ENCODE assay signal across 9 cellular contexts in the genomic region with DNA sequence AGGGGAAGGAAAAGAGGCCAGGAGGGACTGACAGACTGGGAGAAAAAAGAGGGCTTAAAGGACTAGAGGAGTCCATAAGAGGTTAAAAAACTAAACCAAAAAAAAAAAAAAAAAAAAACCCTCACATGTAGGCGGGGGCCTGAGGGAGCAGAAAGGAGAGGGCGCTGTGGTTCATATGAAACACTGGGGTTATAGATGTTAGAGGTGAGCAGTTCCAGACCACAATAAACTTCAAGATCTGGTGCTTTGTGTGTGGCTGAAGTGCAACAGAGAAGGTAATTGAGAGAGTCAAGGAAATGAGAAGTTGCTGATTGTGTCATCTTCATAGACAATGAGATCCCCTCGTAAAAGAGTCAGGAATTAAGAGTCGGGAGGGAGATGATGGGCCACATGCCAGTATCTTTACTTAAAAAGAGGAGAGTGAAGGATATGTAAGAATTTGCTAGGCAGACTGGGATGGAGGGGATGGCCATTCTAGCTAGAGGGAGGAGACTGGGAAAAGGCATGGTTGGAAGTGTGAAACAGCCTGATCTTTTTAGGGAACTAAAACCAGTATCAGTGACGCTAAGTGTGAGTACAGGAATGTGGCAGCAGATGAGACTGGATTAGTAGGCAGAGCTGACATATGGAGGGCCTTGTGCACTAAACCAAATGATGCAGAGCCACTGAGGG. TPM values are rescaled to one million over a fixed set of nuclear protein-coding genes. Genes with fewer than 3 reads are reported as not detected.
DNase-seq lines count a peak whose midpoint lies in the region; ATAC-seq and FAIRE-seq lines count a peak whose summit lies in the region.
"Had no signal": no experiment of that assay in that cellular context is flagged by ENCODE, and none has a peak within 500 bp of the region (broad histone marks: within the 10 kb centered on the region; RNA-seq: fewer than 3 reads in every experiment).

No MANE protein-coding gene starts in this region.

- no peaks in the 10 kb centered on the region for H3K27me3 Mint-ChIP-seq in activated T-cell treated with anti-CD3 and anti-CD28 coated beads, Interleukin-2, amount 50 U/mL, for 4 hours (ENCODE audit: low read depth)
- H3K27me3 Mint-ChIP-seq: B cell had no signal

- H3K4me1 Mint-ChIP-seq in activated T-cell treated with anti-CD3 and anti-CD28 coated beads, Interleukin-2, amount 50 U/mL, for 4 hours (ENCODE audit: low read depth) = peaks cover 15% of the 10 kb centered on the region
- H3K4me1 Mint-ChIP-seq in stimulated activated effector memory CD8-positive, alpha-beta T cell treated with anti-CD3 and anti-CD28 coated beads, Interleukin-12 subunit alpha, Interleukin-12 subunit beta, amount 100 ng/mL, for 72 hours = peaks cover 26% of the 10 kb centered on the region

- peak; percentile 82 to 84 for ATAC-seq in activated T-cell treated with anti-CD3 and anti-CD28 coated beads, Interleukin-2, amount 50 U/mL, for 4 hours
- ATAC-seq in HG03039 (IDR thresholded peaks at IDR 0.05; ENCODE audit: unreplicated experiment) (peak; percentile 49), HG03025 (IDR thresholded peaks at IDR 0.05; ENCODE audit: low FRiP score, unreplicated experiment) (no peak)
- peak; percentile 99 for ATAC-seq in stimulated activated effector memory CD8-positive, alpha-beta T cell treated with anti-CD3 and anti-CD28 coated beads, Interleukin-12 subunit alpha, Interleukin-12 subunit beta, amount 100 ng/mL, for 72 hours

- H3K36me3 Mint-ChIP-seq in activated T-cell treated with anti-CD3 and anti-CD28 coated beads, Interleukin-2, amount 50 U/mL, for 4 hours (ENCODE audit: insufficient read depth) = no peaks in the 10 kb centered on the region
- H3K36me3 Mint-ChIP-seq in stimulated activated effector memory CD8-positive, alpha-beta T cell treated with anti-CD3 and anti-CD28 coated beads, Interleukin-12 subunit alpha, Interleukin-12 subunit beta, amount 100 ng/mL, for 72 hours = peaks cover 5% of the 10 kb centered on the region

- DNase-seq in activated T-cell treated with anti-CD3 and anti-CD28 coated beads, Interleukin-2, amount 50 U/mL, for 4 hours = no peak
- DNase-seq in activated T-cell treated with anti-CD3 and anti-CD28 coated beads, Interleukin-2, amount 50 U/mL, for 1 hour = no peak
- DNase-seq in activated CD4-positive, alpha-beta T cell treated with anti-CD3 and anti-CD28 coated beads, Interleukin-2, amount 50 U/mL, for 1 hour = peak; percentile 20
- peak in 1 of 2 donors; percentile 47 for DNase-seq in stimulated activated effector memory CD8-positive, alpha-beta T cell treated with anti-CD3 and anti-CD28 coated beads, Interleukin-12 subunit alpha, Interleukin-12 subunit beta, amount 100 ng/mL, for 72 hours (ENCODE audit: low spot score in 2 of 2)
- no peak for DNase-seq in RCC 7860 (ENCODE audit: low spot score)
- no peak for DNase-seq in HPDE6-E6E7 (ENCODE audit: extremely low spot score)

- H3K4me3 Mint-ChIP-seq in activated T-cell treated with anti-CD3 and anti-CD28 coated beads, Interleukin-2, amount 50 U/mL, for 4 hours = no peak overlapping the region
- peak overlapping the region; percentile 48 for H3K4me3 Mint-ChIP-seq in stimulated activated effector memory CD8-positive, alpha-beta T cell treated with anti-CD3 and anti-CD28 coated beads, Interleukin-12 subunit alpha, Interleukin-12 subunit beta, amount 100 ng/mL, for 72 hours
- H3K4me3 Mint-ChIP-seq: B cell had no signal

- peaks cover 5% of the 10 kb centered on the region for H3K9me3 Mint-ChIP-seq in activated T-cell treated with anti-CD3 and anti-CD28 coated beads, Interleukin-2, amount 50 U/mL, for 4 hours
- peaks cover 4% of the 10 kb centered on the region for H3K9me3 Mint-ChIP-seq in stimulated activated effector memory CD8-positive, alpha-beta T cell treated with anti-CD3 and anti-CD28 coated beads, Interleukin-12 subunit alpha, Interleukin-12 subunit beta, amount 100 ng/mL, for 72 hours

- H3K27ac Mint-ChIP-seq in stimulated activated effector memory CD8-positive, alpha-beta T cell treated with anti-CD3 and anti-CD28 coated beads, Interleukin-12 subunit alpha, Interleukin-12 subunit beta, amount 100 ng/mL, for 72 hours = peak overlapping the region; percentile 69
- H3K27ac Mint-ChIP-seq: B cell had no signal

- FAIRE-seq in RCC 7860 (lab: Jason Lieb, UNC) = no peak

RNA-seq across cellular contexts. Expression of a gene that starts 18.4 kb away (rescaled TPM):
- 100 to 1,000 TPM; 150 to 198 (median 166) TPM for total RNA-seq in activated T-cell treated with anti-CD3 and anti-CD28 coated beads, Interleukin-2, amount 50 U/mL, for 4 hours
